Comparison of ENCODE assay signal across 15 cellular contexts in genomic region chr17:66944365-66945203, GRCh38. TPM values are rescaled to one million over a fixed set of nuclear protein-coding genes. Genes with fewer than 3 reads are reported as not detected.
DNase-seq lines count a peak whose midpoint lies in the region; TF ChIP-seq lines count a peak whose summit lies in the region.
"Had no signal": no experiment of that assay in that cellular context is flagged by ENCODE, and none has a peak within 500 bp of the region (broad histone marks: within the 10 kb centered on the region; RNA-seq: fewer than 3 reads in every experiment).

No MANE protein-coding gene starts in this region.

- in situ Hi-C loops in ACHN (cut with HindIII; ENCODE audit: low pct_ligation_motif_present, low pct_unique_long_range_greater_than_20kb, low sequenced_read_pairs) = no loop called here

- H3K9ac ChIP-seq in BLaER1 treated with 17β-estradiol and CSF1 and Interleukin-3, amounts not matched to agents 10 nM and 100 nM = peak overlapping the region in 4 of 11 experiments; percentile 42 to 76 (median 49); a peak in 8 of 22 replicates

- peaks cover 6% of the 10 kb centered on the region for H3K4me1 Mint-ChIP-seq in chondrocyte (ENCODE audit: low read depth)
- peaks cover 56% of the 10 kb centered on the region for H3K4me1 Mint-ChIP-seq in nephron progenitor cell
- no peaks in the 10 kb centered on the region for H3K4me1 Mint-ChIP-seq in endothelial cell (ENCODE audit: unreplicated experiment)

- no peaks in the 10 kb centered on the region for H3K36me3 ChIP-seq in BLaER1 treated with 17β-estradiol and CSF1 and Interleukin-3, amounts not matched to agents 10 nM and 100 nM

- DNase-seq in M059J (ENCODE audit: low read depth) = peak; percentile 56
- DNase-seq in chondrocyte (ENCODE audit: low spot score) = peak; percentile 15
- DNase-seq in nephron progenitor cell = no peak
- DNase-seq in activated naive CD4-positive, alpha-beta T cell (lab: John Stamatoyannopoulos, UW) = no peak
- no peak for DNase-seq in ACHN
- no peak for DNase-seq in DMS53 (lab: John Stamatoyannopoulos, UW)
- no peak for DNase-seq in endothelial cell (ENCODE audit: low spot score)
- DNase-seq: activated CD4-positive, alpha-beta T cell treated with anti-CD3 and anti-CD28 coated beads, Interleukin-2, amount 50 U/mL, for 4 hours; cerebellar nuclear complex; COR-L47; GOT3; stimulated activated naive CD4-positive, alpha-beta T cell had no signal

- H3K27ac ChIP-seq in BLaER1 treated with 17β-estradiol and CSF1 and Interleukin-3, amounts not matched to agents 10 nM and 100 nM = peak overlapping the region in 4 of 11 experiments; percentile 60 to 88 (median 69); a peak in 9 of 22 replicates

- peaks cover 48 to 82% (median 71%) of the 10 kb centered on the region in 10 experiments for H3K4me1 ChIP-seq in BLaER1 treated with 17β-estradiol and CSF1 and Interleukin-3, amounts not matched to agents 10 nM and 100 nM

- no peak for TF ChIP-seq CTCF in chondrocyte (IDR thresholded peaks at IDR 0.05)
- TF ChIP-seq CTCF in nephron progenitor cell (IDR thresholded peaks at IDR 0.05) = no peak
- TF ChIP-seq CTCF in endothelial cell (IDR thresholded peaks at IDR 0.05; ENCODE audit: unreplicated experiment) = no peak

- H3K4me2 ChIP-seq in BLaER1 treated with 17β-estradiol and CSF1 and Interleukin-3, amounts not matched to agents 10 nM and 100 nM = peak overlapping the region; percentile 74 to 96 (median 84)

- H3K27me3 Mint-ChIP-seq in chondrocyte (ENCODE audit: low read depth) = peaks cover 12% of the 10 kb centered on the region
- H3K27me3 Mint-ChIP-seq in nephron progenitor cell (ENCODE audit: low read depth, poor library complexity) = peaks cover 3% of the 10 kb centered on the region
- peaks cover 8% of the 10 kb centered on the region for H3K27me3 Mint-ChIP-seq in endothelial cell (ENCODE audit: unreplicated experiment)

- peaks cover 0 to 9% (median 0%) of the 10 kb centered on the region in 11 experiments; a peak in 1 of 22 replicates for H4K20me1 ChIP-seq in BLaER1 treated with 17β-estradiol and CSF1 and Interleukin-3, amounts not matched to agents 10 nM and 100 nM

- H3K27ac Mint-ChIP-seq in chondrocyte (ENCODE audit: unreplicated experiment) = no peak overlapping the region
- peak overlapping the region; percentile 65 for H3K27ac Mint-ChIP-seq in nephron progenitor cell
- no peak overlapping the region for H3K27ac Mint-ChIP-seq in endothelial cell (ENCODE audit: unreplicated experiment)

- H3K4me3 ChIP-seq in BLaER1 treated with 17β-estradiol and CSF1 and Interleukin-3, amounts not matched to agents 10 nM and 100 nM = peak overlapping the region in 3 of 10 experiments; percentile 20 to 37 (median 33); a peak in 3 of 20 replicates

- peaks cover 2% of the 10 kb centered on the region for H3K9me3 Mint-ChIP-seq in chondrocyte (ENCODE audit: low read depth)
- H3K9me3 Mint-ChIP-seq in nephron progenitor cell = peaks cover 4% of the 10 kb centered on the region
- no peaks in the 10 kb centered on the region for H3K9me3 Mint-ChIP-seq in endothelial cell (ENCODE audit: unreplicated experiment)

- H3K9me3 ChIP-seq in BLaER1 treated with 17β-estradiol and CSF1 and Interleukin-3, amounts not matched to agents 10 nM and 100 nM (replicated peaks in 1 of 11) = peaks cover 0 to 11% (median 0%) of the 10 kb centered on the region in 11 experiments; a peak in 6 of 22 replicates

- H3K4me3 Mint-ChIP-seq in chondrocyte (ENCODE audit: unreplicated experiment) = no peak overlapping the region
- H3K4me3 Mint-ChIP-seq in nephron progenitor cell = peak overlapping the region; percentile 55
- H3K4me3 Mint-ChIP-seq in endothelial cell (ENCODE audit: unreplicated experiment) = no peak overlapping the region
- H3K4me3 Mint-ChIP-seq: neural crest cell had no signal

- H3K36me3 Mint-ChIP-seq in chondrocyte (ENCODE audit: low read depth) (no peaks in the 10 kb centered on the region), nephron progenitor cell (ENCODE audit: low read depth) (no peaks in the 10 kb centered on the region), endothelial cell (ENCODE audit: low read depth, unreplicated experiment) (no peaks in the 10 kb centered on the region)

- H3K27me3 ChIP-seq in BLaER1 treated with 17β-estradiol and CSF1 and Interleukin-3, amounts not matched to agents 10 nM and 100 nM = peaks cover 0 to 40% (median 0%) of the 10 kb centered on the region in 11 experiments; a peak in 5 of 22 replicates

RNA-seq across cellular contexts. Expression of gene CACNG4, which starts 19.9 kb away (rescaled TPM):
- total RNA-seq in M059J (2014; rRNA removed; shearing (Covaris generic)) = 3.0 and 5.5 TPM in 2 replicates
- total RNA-seq in chondrocyte (2.9 to 6.9 TPM (median 3.2 TPM) in 3 replicates), endothelial cell (ENCODE audit: unreplicated experiment) (0.33 TPM)
- total RNA-seq: T-helper 1 cell treated with Interleukin-12 subunit alpha and Interleukin-12 subunit beta and Interleukin-4 antibody, amounts not matched to agents 30 ng/mL and 1 ng/mL, for 36 hours had no signal

Comparison
In these comparisons a context has a peak if more than half of its experiments do, and no peak if none do; other contexts are left out.
1. DNase-seq: peak in M059J (single experiment) and chondrocyte (single experiment); none in nephron progenitor cell (single experiment), activated naive CD4-positive, alpha-beta T cell (0 of 4), ACHN (single experiment), DMS53 (single experiment) and endothelial cell (single experiment).